ENCODE assay signal across 26 cellular contexts in genomic region chr11:121047926-121048325, GRCh38.
"Had no signal": no experiment of that assay in that cellular context is flagged by ENCODE, and none has a peak within 500 bp of the region (broad histone marks: within the 10 kb centered on the region; RNA-seq: fewer than 3 reads in every experiment).

No MANE protein-coding gene starts in this region.

- DNase-seq: dorsolateral prefrontal cortex; effector CD4-positive, alpha-beta T cell; foreskin fibroblast; heart right ventricle; hypothalamus; immature natural killer cell; islet precursor cell; left ventricle myocardium superior; lower lobe of right lung; naive thymus-derived CD8-positive, alpha-beta T cell; nephron progenitor cell; occipital lobe; ovary; retina; stimulated activated CD4-positive, alpha-beta T cell treated with anti-CD3 and anti-CD28 coated beads, Interleukin-2, amount 100 ng/mL, for 24 hours; stimulated activated CD4-positive, alpha-beta T cell treated with anti-CD3 and anti-CD28 coated beads, Interleukin-4, amount 100 ng/mL, for 24 hours; stimulated activated naive CD4-positive, alpha-beta T cell treated with Interleukin-2 at 50 U/mL for 16 hours; stomach; thyroid gland; trophoblast cell had no signal

- ATAC-seq: esophagus mucosa; gastroesophageal sphincter; heart right ventricle; left ventricle myocardium superior; naive thymus-derived CD8-positive, alpha-beta T cell; sciatic nerve; stimulated activated effector memory CD8-positive, alpha-beta T cell treated with anti-CD3 and anti-CD28 coated beads, Interleukin-12 subunit alpha, Interleukin-12 subunit beta, amount 100 ng/mL, for 72 hours had no signal

- H3K27me3 ChIP-seq: dorsolateral prefrontal cortex, gastroesophageal sphincter, heart right ventricle, ovary, stomach, thyroid gland, vagina had no signal

- H3K9me3 Mint-ChIP-seq: immature natural killer cell; naive thymus-derived CD8-positive, alpha-beta T cell; nephron progenitor cell; stimulated activated effector memory CD8-positive, alpha-beta T cell treated with anti-CD3 and anti-CD28 coated beads, Interleukin-12 subunit alpha, Interleukin-12 subunit beta, amount 100 ng/mL, for 72 hours had no signal

- H3K9me3 ChIP-seq: gastroesophageal sphincter, heart right ventricle, lower lobe of right lung, ovary, stomach, thyroid gland, vagina had no signal

- H3K4me1 ChIP-seq: gastroesophageal sphincter, lower lobe of right lung, thyroid gland, vagina had no signal

- H3K4me1 Mint-ChIP-seq: immature natural killer cell; nephron progenitor cell; stimulated activated effector memory CD8-positive, alpha-beta T cell treated with anti-CD3 and anti-CD28 coated beads, Interleukin-12 subunit alpha, Interleukin-12 subunit beta, amount 100 ng/mL, for 72 hours had no signal

- H3K27ac Mint-ChIP-seq: immature natural killer cell; naive thymus-derived CD8-positive, alpha-beta T cell; nephron progenitor cell; stimulated activated effector memory CD8-positive, alpha-beta T cell treated with anti-CD3 and anti-CD28 coated beads, Interleukin-12 subunit alpha, Interleukin-12 subunit beta, amount 100 ng/mL, for 72 hours had no signal

- H3K27me3 Mint-ChIP-seq: naive thymus-derived CD8-positive, alpha-beta T cell had no signal

- H3K27ac ChIP-seq: dorsolateral prefrontal cortex, epithelial cell of prostate, gastroesophageal sphincter, heart right ventricle, lower lobe of right lung, ovary, thyroid gland, vagina had no signal

- H3K4me3 ChIP-seq: dorsolateral prefrontal cortex, gastroesophageal sphincter, heart right ventricle, lower lobe of right lung, ovary, stomach, thyroid gland, vagina had no signal

- H3K36me3 ChIP-seq: ovary had no signal

- H3K4me3 Mint-ChIP-seq: immature natural killer cell; naive thymus-derived CD8-positive, alpha-beta T cell; nephron progenitor cell; stimulated activated effector memory CD8-positive, alpha-beta T cell treated with anti-CD3 and anti-CD28 coated beads, Interleukin-12 subunit alpha, Interleukin-12 subunit beta, amount 100 ng/mL, for 72 hours had no signal
